Comparison of ENCODE assay signal across 28 cellular contexts in genomic region chr18:3434685-3435084, GRCh38.
"Had no signal": no experiment of that assay in that cellular context is flagged by ENCODE, and none has a peak within 500 bp of the region (broad histone marks: within the 10 kb centered on the region; RNA-seq: fewer than 3 reads in every experiment).

No MANE protein-coding gene starts in this region.

- H3K4me3 Mint-ChIP-seq: immature natural killer cell; mesothelial cell of epicardium; naive B cell; natural killer cell; nephron progenitor cell; neural progenitor cell; stimulated activated effector memory CD8-positive, alpha-beta T cell treated with anti-CD3 and anti-CD28 coated beads, Interleukin-12 subunit alpha, Interleukin-12 subunit beta, amount 100 ng/mL, for 72 hours; stimulated activated naive CD8-positive, alpha-beta T cell treated with anti-CD3 and anti-CD28 coated beads, Interleukin-15, Interleukin-2, amounts not matched to agents 100 ng/mL and 50 ng/mL, for 24 hours had no signal

- H3K27me3 Mint-ChIP-seq: naive B cell; stimulated activated naive CD8-positive, alpha-beta T cell treated with anti-CD3 and anti-CD28 coated beads, Interleukin-15, Interleukin-2, amounts not matched to agents 100 ng/mL and 50 ng/mL, for 24 hours had no signal

- H3K27ac Mint-ChIP-seq: immature natural killer cell; mesothelial cell of epicardium; naive B cell; natural killer cell; nephron progenitor cell; neural progenitor cell; stimulated activated effector memory CD8-positive, alpha-beta T cell treated with anti-CD3 and anti-CD28 coated beads, Interleukin-12 subunit alpha, Interleukin-12 subunit beta, amount 100 ng/mL, for 72 hours; stimulated activated naive CD8-positive, alpha-beta T cell treated with anti-CD3 and anti-CD28 coated beads, Interleukin-15, Interleukin-2, amounts not matched to agents 100 ng/mL and 50 ng/mL, for 24 hours had no signal

- ATAC-seq: heart left ventricle; left colon; natural killer cell; psoas muscle; stimulated activated effector memory CD8-positive, alpha-beta T cell treated with anti-CD3 and anti-CD28 coated beads, Interleukin-12 subunit alpha, Interleukin-12 subunit beta, amount 100 ng/mL, for 72 hours; upper lobe of right lung had no signal

- H3K4me1 ChIP-seq: heart left ventricle, neural progenitor cell, parathyroid adenoma, psoas muscle, right atrium auricular region, sigmoid colon, suprapubic skin, tibial artery, upper lobe of right lung had no signal

- H3K27ac ChIP-seq: heart left ventricle, neural progenitor cell, neutrophil, parathyroid adenoma, psoas muscle, right atrium auricular region, sigmoid colon, spleen, suprapubic skin, thoracic aorta, tibial artery, upper lobe of right lung had no signal

- H3K36me3 ChIP-seq: heart left ventricle, neural progenitor cell, neutrophil, right atrium auricular region, sigmoid colon, spleen, suprapubic skin, thoracic aorta, tibial artery, upper lobe of right lung had no signal

- H3K4me1 Mint-ChIP-seq: immature natural killer cell; mesothelial cell of epicardium; naive B cell; natural killer cell; nephron progenitor cell; neural progenitor cell; stimulated activated effector memory CD8-positive, alpha-beta T cell treated with anti-CD3 and anti-CD28 coated beads, Interleukin-12 subunit alpha, Interleukin-12 subunit beta, amount 100 ng/mL, for 72 hours had no signal

- H3K4me3 ChIP-seq: heart left ventricle, lung, neural progenitor cell, psoas muscle, right atrium auricular region, sigmoid colon, spleen, suprapubic skin, thoracic aorta, tibial artery, upper lobe of right lung had no signal

- DNase-seq: heart left ventricle; hypothalamus; immature natural killer cell; kidney; left colon; mesendoderm; naive B cell; natural killer cell; nephron progenitor cell; occipital lobe; psoas muscle; sigmoid colon; small intestine; spleen; stimulated activated CD4-positive, alpha-beta T cell treated with anti-CD3 and anti-CD28 coated beads, Interleukin-4, amount 100 ng/mL, for 24 hours; stimulated activated naive CD4-positive, alpha-beta T cell; tibial artery; upper lobe of right lung had no signal

- H3K27me3 ChIP-seq: heart left ventricle, neural progenitor cell, neutrophil, right atrium auricular region, sigmoid colon, spleen, suprapubic skin, tibial artery, upper lobe of right lung had no signal

- H3K9me3 ChIP-seq: heart left ventricle, neutrophil, psoas muscle, right atrium auricular region, sigmoid colon, spleen, suprapubic skin, thoracic aorta, tibial artery, upper lobe of right lung had no signal

- H3K36me3 Mint-ChIP-seq: immature natural killer cell; mesothelial cell of epicardium; naive B cell; natural killer cell; neural progenitor cell; stimulated activated effector memory CD8-positive, alpha-beta T cell treated with anti-CD3 and anti-CD28 coated beads, Interleukin-12 subunit alpha, Interleukin-12 subunit beta, amount 100 ng/mL, for 72 hours had no signal

- H3K9me3 Mint-ChIP-seq: immature natural killer cell; mesothelial cell of epicardium; naive B cell; natural killer cell; nephron progenitor cell; neural progenitor cell; stimulated activated effector memory CD8-positive, alpha-beta T cell treated with anti-CD3 and anti-CD28 coated beads, Interleukin-12 subunit alpha, Interleukin-12 subunit beta, amount 100 ng/mL, for 72 hours; stimulated activated naive CD8-positive, alpha-beta T cell treated with anti-CD3 and anti-CD28 coated beads, Interleukin-15, Interleukin-2, amounts not matched to agents 100 ng/mL and 50 ng/mL, for 24 hours had no signal
